ENCODE assay signal across 16 cellular contexts in genomic region chr1:63779338-63779819, GRCh38. TPM values are rescaled to one million over a fixed set of nuclear protein-coding genes. Genes with fewer than 3 reads are reported as not detected.
A peak's percentile ranks its signal among the peaks of the same experiment; 100 is the strongest.
DNase-seq lines count a peak whose midpoint lies in the region; ATAC-seq and TF ChIP-seq lines count a peak whose summit lies in the region.
"Had no signal": no experiment of that assay in that cellular context is flagged by ENCODE, and none has a peak within 500 bp of the region (broad histone marks: within the 10 kb centered on the region; RNA-seq: fewer than 3 reads in every experiment).

No MANE protein-coding gene starts in this region.

- no peak for TF ChIP-seq CTCF in hepatocyte (IDR thresholded peaks at IDR 0.05; ENCODE audit: poor library complexity)

- H3K9me3 ChIP-seq in hepatocyte (ENCODE audit: low read depth) (no peaks in the 10 kb centered on the region), skeletal muscle satellite cell (replicated peaks; ENCODE audit: low read length) (no peaks in the 10 kb centered on the region)
- H3K9me3 ChIP-seq: left ventricle myocardium inferior had no signal

- H3K4me2 ChIP-seq in hepatocyte (peak overlapping the region; percentile 64), skeletal muscle satellite cell (ENCODE audit: low read length) (peak overlapping the region; percentile 37)

- H3K36me3 ChIP-seq in hepatocyte (replicated peaks; ENCODE audit: insufficient read depth, low read depth), result no peaks in the 10 kb centered on the region
- H3K36me3 ChIP-seq in skeletal muscle satellite cell (ENCODE audit: insufficient read depth, low read length), result peaks cover 4% of the 10 kb centered on the region
- H3K36me3 ChIP-seq: left ventricle myocardium inferior had no signal

- peak overlapping the region; percentile 48 for H3K27ac ChIP-seq in hepatocyte
- H3K27ac ChIP-seq: left ventricle myocardium inferior had no signal

- no peak overlapping the region for H2AFZ ChIP-seq in hepatocyte

- no peak overlapping the region for H3K9ac ChIP-seq in skeletal muscle satellite cell (ENCODE audit: low read depth, low read length)

- peaks cover 26% of the 10 kb centered on the region for H4K20me1 ChIP-seq in hepatocyte (ENCODE audit: insufficient read depth, poor library complexity, severe bottlenecking)

- DNase-seq in HCEC 1CT, result peak; percentile 36
- peak; percentile 59 for DNase-seq in astrocyte of the hippocampus (ENCODE audit: low read depth, low spot score)
- DNase-seq in hepatocyte (ENCODE audit: low spot score), result peak; percentile 15
- DNase-seq in activated CD4-positive, alpha-beta T cell treated with anti-CD3 and anti-CD28 coated beads for 48 hours, result no peak
- DNase-seq in SHP77 (lab: John Stamatoyannopoulos, UW), result no peak
- DNase-seq: activated CD4-positive, alpha-beta T cell treated with anti-CD3 and anti-CD28 coated beads, Interleukin-2, amount 10 ng/mL, durations not matched to agents 24 days and 14 days; aorta; CD8-positive, alpha-beta T cell; effector CD4-positive, alpha-beta T cell; left ventricle myocardium inferior; NCI-H345; stimulated activated naive CD8-positive, alpha-beta T cell treated with anti-CD3 and anti-CD28 coated beads, Interleukin-15, Interleukin-2, amounts not matched to agents 100 U/mL and 50 U/mL, for 24 hours; T-helper 1 cell had no signal

- H3K27me3 ChIP-seq in hepatocyte (no peaks in the 10 kb centered on the region), skeletal muscle satellite cell (ENCODE audit: control insufficient read depth, insufficient read depth, low read length) (no peaks in the 10 kb centered on the region)

- WGBS in hepatocyte (ENCODE audit: low lambda C conversion rate, missing lambda C conversion rate), result 28% methylated on average over 7 of the region's 7 CpGs

- H3K4me3 ChIP-seq in hepatocyte, result no peak overlapping the region
- H3K4me3 ChIP-seq in skeletal muscle satellite cell (ENCODE audit: low read length), result no peak overlapping the region
- H3K4me3 ChIP-seq: left ventricle myocardium inferior had no signal

- ATAC-seq in GM21737 (IDR thresholded peaks at IDR 0.05; ENCODE audit: unreplicated experiment), result no peak
- ATAC-seq: CD8-positive, alpha-beta T cell; stimulated activated naive CD8-positive, alpha-beta T cell treated with anti-CD3 and anti-CD28 coated beads, Interleukin-15, Interleukin-2, amounts not matched to agents 100 U/mL and 50 U/mL, for 24 hours had no signal

- H3K79me2 ChIP-seq in hepatocyte, result peaks cover 91% of the 10 kb centered on the region

- no peaks in the 10 kb centered on the region for H3K9me2 ChIP-seq in hepatocyte (replicated peaks; ENCODE audit: insufficient read depth)

- H3K4me1 ChIP-seq in hepatocyte (ENCODE audit: insufficient read depth), result peaks cover 43% of the 10 kb centered on the region
- peaks cover 23% of the 10 kb centered on the region for H3K4me1 ChIP-seq in skeletal muscle satellite cell (ENCODE audit: control insufficient read depth, insufficient read depth, low read length)

RNA-seq across cellular contexts. Expression of gene ROR1, which starts 5.6 kb away (rescaled TPM):
- 27.7 and 28.3 TPM in 2 replicates for total RNA-seq in hepatocyte
- 16.4 and 21.9 TPM in 2 replicates for polyA plus RNA-seq in hepatocyte
- 14.7 and 15.7 TPM in 2 replicates for total RNA-seq in skeletal muscle satellite cell (2012; rRNA removed)
- total RNA-seq: activated CD4-positive, alpha-beta T cell treated with anti-CD3 and anti-CD28 coated beads, Interleukin-2, amount 10 ng/mL, durations not matched to agents 24 days and 14 days; activated T-helper 1 cell treated with anti-CD3 and anti-CD28 coated beads, Interleukin-12 subunit alpha, Interleukin-12 subunit beta, Interleukin-2, Interleukin-4 antibody, amounts not matched to agents 30 ng/mL and 10 ng/mL and 1 ng/mL, durations not matched to agents 14 hours and 24 hours and 36 hours; CD8-positive, alpha-beta T cell had no signal

Comparison
In these comparisons a context has a peak if more than half of its experiments do, and no peak if none do; other contexts are left out.
1. DNase-seq: peak in HCEC 1CT (single experiment), astrocyte of the hippocampus (single experiment) and hepatocyte (single experiment); none in activated CD4-positive, alpha-beta T cell treated with anti-CD3 and anti-CD28 coated beads for 48 hours (single experiment) and SHP77 (0 of 2).